In genomic region chr6:8904754-8905153, GRCh38 we compare ENCODE assay signal across 11 cellular contexts.
DNase-seq lines count a peak whose midpoint lies in the region; ATAC-seq, FAIRE-seq and TF ChIP-seq lines count a peak whose summit lies in the region.
"Had no signal": no experiment of that assay in that cellular context is flagged by ENCODE, and none has a peak within 500 bp of the region (broad histone marks: within the 10 kb centered on the region; RNA-seq: fewer than 3 reads in every experiment).

No MANE protein-coding gene starts in this region.

- peaks cover 0 to 10% (median 0%) of the 10 kb centered on the region in 3 donors for H3K4me1 ChIP-seq in pancreas
- H3K4me1 ChIP-seq: heart left ventricle had no signal

- no peak for FAIRE-seq in pancreas (lab: Jason Lieb, UNC)

- 33 to 46% methylated on average over 3 of the region's 3 CpGs for WGBS in pancreas, 2 donors

- ATAC-seq in GM21390 (IDR thresholded peaks at IDR 0.05; ENCODE audit: unreplicated experiment) (peak; percentile 67), pancreas (no peak), GM21576 (IDR thresholded peaks at IDR 0.05; ENCODE audit: unreplicated experiment) (no peak), GM21528 (IDR thresholded peaks at IDR 0.05; ENCODE audit: low FRiP score, unreplicated experiment) (no peak), esophagus mucosa (no peak)
- ATAC-seq: heart left ventricle had no signal

- H3K4me3 ChIP-seq in LNCaP clone FGC (ENCODE audit: low read depth, low read length), result no peak overlapping the region
- H3K4me3 ChIP-seq in epithelial cell of esophagus (ENCODE audit: low read length), result no peak overlapping the region
- no peak overlapping the region for H3K4me3 ChIP-seq in pancreas
- H3K4me3 ChIP-seq: heart left ventricle had no signal

- no peaks in the 10 kb centered on the region for H3K9me3 ChIP-seq in pancreas

- no peaks in the 10 kb centered on the region for H3K27me3 ChIP-seq in pancreas
- H3K27me3 ChIP-seq: heart left ventricle had no signal

- intact Hi-C loops in pancreas (cut with DNase I), result no loop called here

- H3K36me3 ChIP-seq in pancreas, result no peaks in the 10 kb centered on the region
- H3K36me3 ChIP-seq: heart left ventricle had no signal

- H3K27ac ChIP-seq in pancreas, result no peak overlapping the region
- H3K27ac ChIP-seq: heart left ventricle had no signal

- DNase-seq in ELR (ENCODE audit: low read depth), result peak; percentile 6
- no peak for DNase-seq in LNCaP clone FGC (ENCODE audit: low read depth)
- peak; percentile 9 for DNase-seq in epithelial cell of esophagus (ENCODE audit: low read depth)
- DNase-seq in pancreas, result no peak
- DNase-seq: heart left ventricle, KG1, SHP77 treated with DMSO at 0.1 percent for 48 hours had no signal

- TF ChIP-seq CTCF in LNCaP clone FGC (IDR thresholded peaks at IDR 0.05; ENCODE audit: control insufficient read depth, extremely low read depth, insufficient read depth), result peak; percentile 16; the same call in 1 of the 2 replicates
- peak; percentile 36 for TF ChIP-seq CTCF in epithelial cell of esophagus (IDR thresholded peaks at IDR 0.05; ENCODE audit: insufficient read depth, low read depth, low read length, missing control alignments)
- TF ChIP-seq CTCF in pancreas (IDR thresholded peaks at IDR 0.05), result no peak

Comparison
In these comparisons a context has a peak if more than half of its experiments do, and no peak if none do; other contexts are left out.
1. DNase-seq: peak in ELR (single experiment) and epithelial cell of esophagus (single experiment); none in LNCaP clone FGC (single experiment) and pancreas (0 of 6).
2. CTCF ChIP-seq: peak in LNCaP clone FGC (single experiment) and epithelial cell of esophagus (single experiment); none in pancreas (0 of 4).